ENCODE assay signal across 21 cellular contexts in the genomic region with DNA sequence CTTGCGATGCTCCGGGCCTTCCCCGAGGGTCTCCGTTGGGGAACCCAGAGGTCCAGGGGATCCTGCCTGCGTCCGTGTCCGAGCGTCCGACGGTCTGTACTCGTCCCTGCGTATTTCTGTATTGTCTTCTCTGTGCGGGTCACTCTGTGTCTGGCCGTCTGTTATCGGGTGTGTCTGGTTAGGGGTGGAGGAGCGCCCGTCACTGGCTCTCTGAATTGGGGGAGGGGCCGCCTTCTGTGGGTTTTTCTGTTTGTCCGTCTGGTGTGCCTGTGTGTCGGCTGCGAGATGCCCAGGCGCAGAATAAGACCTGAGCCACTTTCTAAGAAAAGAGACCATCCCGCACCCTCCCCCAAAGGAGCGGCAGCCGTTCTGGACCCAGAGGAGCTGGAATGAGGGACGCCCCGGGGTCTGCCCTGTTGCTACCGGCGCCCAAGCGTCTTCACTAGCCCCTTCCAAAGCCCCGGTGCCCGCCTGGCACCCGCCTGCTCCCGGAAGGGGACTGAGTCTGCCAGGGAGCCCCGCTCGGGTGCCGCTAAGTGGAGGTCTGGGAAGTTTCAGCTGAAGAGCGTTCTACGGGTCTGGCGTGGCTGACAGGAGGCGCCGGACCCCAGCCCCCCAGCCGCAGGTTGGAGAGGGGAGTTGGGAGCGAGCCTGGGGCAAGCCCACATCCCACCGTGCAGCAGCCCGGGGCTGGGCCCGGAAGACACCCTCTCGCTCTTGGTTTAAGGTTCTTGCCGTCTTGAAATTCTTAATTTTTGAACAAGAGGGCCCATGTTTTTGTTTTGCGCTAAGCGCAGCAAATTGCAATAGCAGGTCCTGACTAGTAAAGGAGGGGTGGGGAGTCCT. TPM values are rescaled to one million over a fixed set of nuclear protein-coding genes. Genes with fewer than 3 reads are reported as not detected.
"Had no signal": no experiment of that assay in that cellular context is flagged by ENCODE, and none has a peak within 500 bp of the region (broad histone marks: within the 10 kb centered on the region; RNA-seq: fewer than 3 reads in every experiment).

No MANE protein-coding gene starts in this region.

- H2AFZ ChIP-seq: parathyroid adenoma had no signal

- H3K4me1 ChIP-seq: body of pancreas, parathyroid adenoma, thyroid gland, vagina had no signal

- H3K27ac ChIP-seq: body of pancreas, esophagus squamous epithelium, left ventricle myocardium inferior, parathyroid adenoma, thyroid gland, vagina had no signal

- H3K27ac Mint-ChIP-seq: activated CD4-positive, alpha-beta memory T cell treated with anti-CD3 and anti-CD28 coated beads, Interleukin-2, amount 10 ng/mL, durations not matched to agents 7 days and 5 days; activated T-helper 1 cell treated with anti-CD3 and anti-CD28 coated beads, Interleukin-12 subunit alpha, Interleukin-12 subunit beta, Interleukin-2, Interleukin-4 antibody, amounts not matched to agents 30 ng/mL and 10 ng/mL and 1 ng/mL, durations not matched to agents 14 hours and 24 hours and 36 hours; memory B cell; nephron had no signal

- H3K9me3 ChIP-seq: body of pancreas, thyroid gland, vagina had no signal

- H3K9ac ChIP-seq: parathyroid adenoma had no signal

- DNase-seq: activated CD4-positive, alpha-beta memory T cell treated with anti-CD3 and anti-CD28 coated beads, Interleukin-2, amount 10 ng/mL, durations not matched to agents 7 days and 5 days; activated CD4-positive, CD25-positive, alpha-beta regulatory T cell treated with anti-CD3 and anti-CD28 coated beads, Interleukin-2, amount 50 U/mL, for 72 hours; activated CD8-positive, alpha-beta memory T cell treated with anti-CD3 and anti-CD28 coated beads, Interleukin-2, amount 50 U/mL, for 4 hours; activated naive CD4-positive, alpha-beta T cell; amniotic stem cell; body of pancreas; dermis blood vessel endothelial cell; esophagus squamous epithelium; foreskin fibroblast; left ventricle myocardium inferior; thyroid gland had no signal

- H3K4me3 ChIP-seq: body of pancreas, esophagus squamous epithelium, left ventricle myocardium inferior, thyroid gland, vagina had no signal

- H3K36me3 ChIP-seq: esophagus squamous epithelium, left ventricle myocardium inferior, thyroid gland, vagina had no signal

- H3K4me1 Mint-ChIP-seq: nephron had no signal

- ATAC-seq: body of pancreas had no signal

- H3K4me3 Mint-ChIP-seq: activated CD4-positive, alpha-beta memory T cell treated with anti-CD3 and anti-CD28 coated beads, Interleukin-2, amount 10 ng/mL, durations not matched to agents 7 days and 5 days; activated T-helper 1 cell treated with anti-CD3 and anti-CD28 coated beads, Interleukin-12 subunit alpha, Interleukin-12 subunit beta, Interleukin-2, Interleukin-4 antibody, amounts not matched to agents 30 ng/mL and 10 ng/mL and 1 ng/mL, durations not matched to agents 14 hours and 24 hours and 36 hours; memory B cell had no signal

- H3K9me3 Mint-ChIP-seq: activated CD4-positive, alpha-beta memory T cell treated with anti-CD3 and anti-CD28 coated beads, Interleukin-2, amount 10 ng/mL, durations not matched to agents 7 days and 5 days; activated T-helper 1 cell treated with anti-CD3 and anti-CD28 coated beads, Interleukin-12 subunit alpha, Interleukin-12 subunit beta, Interleukin-2, Interleukin-4 antibody, amounts not matched to agents 30 ng/mL and 10 ng/mL and 1 ng/mL, durations not matched to agents 14 hours and 24 hours and 36 hours had no signal

- H3K27me3 ChIP-seq: body of pancreas had no signal

RNA-seq across cellular contexts. Expression of a gene that starts 1.0 kb away (rescaled TPM):
- total RNA-seq: activated CD4-positive, alpha-beta memory T cell treated with anti-CD3 and anti-CD28 coated beads, Interleukin-2, amount 10 ng/mL, durations not matched to agents 7 days and 5 days; activated T-helper 1 cell treated with anti-CD3 and anti-CD28 coated beads, Interleukin-12 subunit alpha, Interleukin-12 subunit beta, Interleukin-2, Interleukin-4 antibody, amounts not matched to agents 30 ng/mL and 10 ng/mL and 1 ng/mL, durations not matched to agents 14 hours and 24 hours and 36 hours; body of pancreas; cerebellum; dermis blood vessel endothelial cell; kidney; left ventricle myocardium inferior; renal cortical epithelial cell; skeletal muscle tissue; T-helper 2 cell treated with Interferon-gamma antibody and Interleukin-4, amounts not matched to agents 100 ng/mL and 5 ng/mL, for 36 hours; thyroid gland; vagina had no signal
